ENCODE assay signal across 1 cellular context in the genomic region with DNA sequence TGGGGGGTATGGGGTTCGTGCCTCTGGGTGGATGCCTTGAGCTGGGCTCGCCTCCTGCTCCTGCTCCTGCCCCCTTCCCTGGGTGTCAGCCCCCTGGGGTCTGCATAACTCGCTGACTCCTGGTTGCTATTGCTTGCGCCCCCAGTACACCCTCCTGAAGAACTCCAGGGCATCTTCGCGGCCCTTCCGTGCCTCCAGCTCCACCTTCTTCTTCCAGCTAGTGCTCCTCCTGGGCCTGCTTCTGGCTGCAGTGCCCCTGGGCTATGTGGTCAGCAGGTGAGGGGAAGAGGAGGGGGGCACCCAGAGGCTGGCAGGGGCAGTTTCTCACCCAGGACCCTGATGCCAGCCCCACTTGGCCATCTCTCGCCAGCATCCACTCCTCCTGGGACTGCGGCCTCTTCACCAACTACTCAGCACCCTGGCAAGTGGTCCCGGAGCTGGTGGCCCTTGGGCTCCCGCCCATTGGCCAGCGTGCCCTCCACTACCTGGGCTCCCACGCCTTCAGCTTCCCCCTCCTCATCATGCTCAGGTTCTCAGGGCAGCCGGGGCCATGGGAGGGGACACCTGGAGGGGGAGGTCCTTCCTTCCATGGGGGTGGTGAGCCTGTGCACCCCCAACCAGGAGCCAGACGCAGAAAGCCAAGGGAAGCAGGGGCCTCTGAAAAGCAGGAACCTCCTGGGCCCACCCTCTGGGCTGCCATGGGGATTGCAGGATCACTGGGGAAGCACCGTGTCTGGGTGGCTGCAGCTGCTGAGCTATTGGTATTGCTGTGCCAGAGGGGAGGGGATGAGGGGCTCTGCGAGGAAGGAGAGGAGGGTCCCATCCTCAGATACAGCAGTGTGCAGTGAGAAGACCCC.
TF ChIP-seq lines count a peak whose summit lies in the region.

No MANE protein-coding gene starts in this region.

TF ChIP-seq in HCT116, 20 proteins besides CTCF, POLR2A, EP300 and RAD21:
- TF ChIP-seq, protein P1, sequence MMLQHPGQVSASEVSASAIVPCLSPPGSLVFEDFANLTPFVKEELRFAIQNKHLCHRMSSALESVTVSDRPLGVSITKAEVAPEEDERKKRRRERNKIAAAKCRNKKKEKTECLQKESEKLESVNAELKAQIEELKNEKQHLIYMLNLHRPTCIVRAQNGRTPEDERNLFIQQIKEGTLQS (IDR thresholded peaks at IDR 0.05), result no peak
- no peak for TF ChIP-seq POLR2AphosphoS5 (IDR thresholded peaks at IDR 0.05; ENCODE audit: low read depth, low read length)
- no peak for TF ChIP-seq TCF7L2 (IDR thresholded peaks at IDR 0.05; ENCODE audit: borderline replicate concordance, extremely low read depth, insufficient read depth, insufficient read length)
- TF ChIP-seq ELF1 (IDR thresholded peaks at IDR 0.05; ENCODE audit: borderline replicate concordance, low read depth), result no peak
- no peak for TF ChIP-seq EZH2 (IDR thresholded peaks at IDR 0.05)
